In the genomic region with DNA sequence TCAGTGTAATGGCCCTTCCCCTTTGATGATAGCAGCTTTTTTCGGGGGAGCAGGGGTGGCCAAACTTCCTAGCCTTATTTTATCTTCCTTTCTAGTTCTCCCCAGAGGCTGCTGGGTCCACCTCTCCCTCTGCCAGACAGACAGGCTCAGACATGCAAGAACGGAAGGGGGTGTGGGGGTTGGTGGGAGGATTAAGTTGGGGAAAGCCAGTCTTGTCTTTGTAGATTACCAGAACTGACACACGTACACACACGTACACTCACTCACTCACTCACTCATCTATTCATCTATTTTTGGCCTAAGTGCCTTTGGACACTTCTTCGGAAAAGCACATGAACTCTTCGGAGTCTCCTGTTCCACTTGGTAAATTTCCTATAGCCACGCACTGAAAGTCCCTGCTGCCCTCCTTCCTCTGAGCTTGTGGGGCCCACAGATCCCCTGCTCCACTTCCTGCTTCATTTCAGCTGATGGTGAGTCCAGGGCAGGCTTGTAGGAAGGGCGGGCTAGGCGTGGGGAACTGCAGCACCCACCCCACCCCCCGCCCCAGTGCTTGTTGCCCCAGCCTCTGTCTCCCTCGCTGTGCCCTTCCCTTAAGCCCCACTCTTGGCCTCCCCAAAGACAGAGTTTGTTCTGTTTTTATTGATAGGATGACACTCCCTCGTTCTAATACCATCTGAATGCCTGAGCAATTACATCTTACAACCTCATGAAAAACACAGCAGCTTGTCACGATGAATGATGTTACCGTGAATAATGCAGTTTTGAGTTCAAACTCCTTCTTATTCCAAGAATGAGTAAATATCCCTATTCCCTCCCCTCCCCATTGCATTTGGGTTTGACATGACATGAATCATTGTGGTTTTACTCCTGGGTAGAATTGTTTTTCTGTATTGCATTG, we compare ENCODE assay signal across 8 cellular contexts.
DNase-seq lines count a peak whose midpoint lies in the region; ATAC-seq and TF ChIP-seq lines count a peak whose summit lies in the region.

No MANE protein-coding gene starts in this region.

- DNase-seq in GM10248 (ENCODE audit: extremely low spot score) (peak; percentile 63), GOT3 (lab: John Stamatoyannopoulos, UW) (peak; percentile 29), LHCN-M2 (ENCODE audit: low read depth) (peak; percentile 98), coronary artery (ENCODE audit: low spot score) (no peak), mucosa of descending colon (no peak), thoracic aorta (ENCODE audit: low spot score) (no peak), posterior cingulate gyrus (no peak)

- peaks cover 23% of the 10 kb centered on the region for H3K4me1 ChIP-seq in mucosa of descending colon (ENCODE audit: low read depth)
- peaks cover 18 to 27% of the 10 kb centered on the region in 2 donors for H3K4me1 ChIP-seq in thoracic aorta (ENCODE audit: control insufficient read depth in 1 of 2, low read depth in 2 of 2)

- TF ChIP-seq CTCF in GM10248 (IDR thresholded peaks at IDR 0.05; ENCODE audit: control extremely low read depth, extremely low read depth, low read depth, missing control alignments) (no peak), coronary artery (IDR thresholded peaks at IDR 0.05) (no peak), mucosa of descending colon (IDR thresholded peaks at IDR 0.05) (no peak), thoracic aorta (IDR thresholded peaks at IDR 0.05) (no peak)

- intact Hi-C loops in mucosa of descending colon (cut with DNase I, micrococcal nuclease) = no loop called here
- intact Hi-C loops in posterior cingulate gyrus (cut with DNase I) = no loop called here

- H3K9me3 ChIP-seq in mucosa of descending colon (no peaks in the 10 kb centered on the region), thoracic aorta (no peaks in the 10 kb centered on the region)

- peak; percentile 38 to 48 for ATAC-seq in activated CD4-positive, CD25-positive, alpha-beta regulatory T cell treated with anti-CD3 and anti-CD28 coated beads, Interleukin-2, amount 50 U/mL, for 24 hours
- ATAC-seq in mucosa of descending colon (peak; percentile 13), thoracic aorta (ENCODE audit: insufficient number of reproducible peaks, low FRiP score, low read depth) (peak; percentile 53)

- H3K36me3 ChIP-seq in mucosa of descending colon (ENCODE audit: low read depth) (no peaks in the 10 kb centered on the region), thoracic aorta (no peaks in the 10 kb centered on the region)

- no peaks in the 10 kb centered on the region for H3K27me3 ChIP-seq in thoracic aorta (replicated peaks; ENCODE audit: insufficient read depth)

- peak overlapping the region; percentile 7 to 87 for H3K27ac ChIP-seq in coronary artery
- H3K27ac ChIP-seq in thoracic aorta = peak overlapping the region; percentile 75 to 78

- POLR2A ChIA-PET in GM10248 (lab: Yijun Ruan, JAX) = interaction anchor here (0.5 to 2.1 kb wide), 3 partner anchors 51 to 1707 kb away, joined by 4 read pairs; a partner anchor contains a TSS

- H3K4me3 ChIP-seq in coronary artery (peak overlapping the region; percentile 16), mucosa of descending colon (no peak overlapping the region), thoracic aorta (peak overlapping the region; percentile 17)

- CTCF ChIA-PET in GM10248 (lab: Yijun Ruan, JAX) = interaction anchor here (1.1 to 4.1 kb wide), 4 partner anchors 14 to 59 kb away, joined by 3 to 18 read pairs (median 7); no protein-coding TSS in a partner anchor

Comparison
In these comparisons a context has a peak if more than half of its experiments do, and no peak if none do; other contexts are left out.
1. DNase-seq: peak in GM10248 (single experiment), GOT3 (single experiment) and LHCN-M2 (single experiment); none in coronary artery (single experiment), mucosa of descending colon (0 of 3), thoracic aorta (single experiment) and posterior cingulate gyrus (0 of 10).
2. Peak in every context shown above with its lines, with median percentiles within 50 percentile points of each other: ATAC-seq.